ENCODE assay signal across 9 cellular contexts in the genomic region with DNA sequence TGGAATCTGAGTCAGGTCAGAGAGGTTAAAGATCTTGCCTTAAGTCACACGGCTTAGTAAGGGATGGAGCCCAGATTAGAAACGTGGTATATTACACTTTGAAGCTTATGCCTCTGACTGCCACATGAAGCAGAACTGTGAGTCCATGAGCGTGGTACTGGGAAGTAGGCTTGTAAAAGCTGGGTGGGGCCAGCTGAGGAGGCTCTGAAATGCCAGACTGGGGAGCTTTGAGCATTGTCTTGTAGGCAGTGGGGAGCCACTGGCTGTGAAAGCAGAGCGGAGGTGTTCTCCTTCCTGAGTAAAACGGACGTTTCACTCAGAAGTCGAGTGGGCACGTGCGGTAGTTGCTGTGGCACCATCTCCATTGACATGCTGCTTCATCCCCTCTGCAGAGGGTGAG.
DNase-seq lines count a peak whose midpoint lies in the region; ATAC-seq, FAIRE-seq and TF ChIP-seq lines count a peak whose summit lies in the region.
"Had no signal": no experiment of that assay in that cellular context is flagged by ENCODE, and none has a peak within 500 bp of the region (broad histone marks: within the 10 kb centered on the region; RNA-seq: fewer than 3 reads in every experiment).

No MANE protein-coding gene starts in this region.

- no peak for TF ChIP-seq EP300 in A549 (IDR thresholded peaks at IDR 0.05)

- no peaks in the 10 kb centered on the region for H3K36me3 ChIP-seq in OCI-LY1 (ENCODE audit: insufficient read depth, low read length)

- peak overlapping the region; percentile 84 to 90; a peak in 3 of 6 replicates for H3K27ac ChIP-seq in A549
- no peak overlapping the region for H3K27ac ChIP-seq in OCI-LY1 (ENCODE audit: low read depth, low read length, poor library complexity, severe bottlenecking)
- H3K27ac ChIP-seq: KMS-11 had no signal

- H3K9me2 ChIP-seq in OCI-LY1 (ENCODE audit: low read depth, low read length): no peaks in the 10 kb centered on the region

- H3K4me1 ChIP-seq in A549 (peaks cover 16% of the 10 kb centered on the region), OCI-LY1 (ENCODE audit: insufficient read depth, low read length, severe bottlenecking) (no peaks in the 10 kb centered on the region)

- no peak for TF ChIP-seq POLR2A in A549 (IDR thresholded peaks at IDR 0.05; ENCODE audit: low read length)

- no peaks in the 10 kb centered on the region for H4K20me1 ChIP-seq in OCI-LY1 (ENCODE audit: insufficient read depth, low read length)

- intact Hi-C loops in sciatic nerve (cut with DNase I): loop anchor here (5.0 kb wide), 1 partner anchor 1295 kb away; no protein-coding TSS in a partner anchor

- no peaks in the 10 kb centered on the region; the same call in 1 of the 2 replicates for H3K27me3 ChIP-seq in OCI-LY1 (ENCODE audit: insufficient read depth, low read length)

- no peak overlapping the region for H2AFZ ChIP-seq in OCI-LY1 (ENCODE audit: low read length)

- no peaks in the 10 kb centered on the region for H3F3A ChIP-seq in OCI-LY1 (ENCODE audit: insufficient read depth, low read length)

- 93% methylated on average over 9 of the region's 9 CpGs for WGBS in A549 (ENCODE audit: missing lambda C conversion rate)

- FAIRE-seq in A549 (lab: Jason Lieb, UNC): no peak

- POLR2A ChIA-PET in A549 (lab: Yijun Ruan, JAX): no interaction called here

- CTCF ChIA-PET in A549 (lab: Yijun Ruan, JAX): interaction anchor here (1.5 to 1.8 kb wide), 3 partner anchors 1291 to 1533 kb away, joined by 4 to 13 read pairs (median 7); partner anchors contain the start of gene PLPP3

- no peak overlapping the region for H3K9ac ChIP-seq in OCI-LY1 (ENCODE audit: low read length)
- H3K9ac ChIP-seq: KMS-11 had no signal

- DNase-seq in A549 (ENCODE audit: low read depth in 1 of 2, low spot score in 1 of 2) (no peak), cerebellar cortex (ENCODE audit: low spot score) (no peak), sciatic nerve (ENCODE audit: low spot score) (no peak)
- DNase-seq in stimulated activated CD4-positive, alpha-beta T cell treated with anti-CD3 and anti-CD28 coated beads, Interleukin-15, amount 100 ng/mL, for 24 hours: no peak

- H3K4me2 ChIP-seq in A549 (no peak overlapping the region), OCI-LY1 (ENCODE audit: low read length) (peak overlapping the region; percentile 45; the same call in 1 of the 2 replicates)
- H3K4me2 ChIP-seq: KMS-11 had no signal

- H3K9me3 ChIP-seq in A549: peaks cover 7% of the 10 kb centered on the region; the same call in 2 of the 3 replicates
- no peaks in the 10 kb centered on the region for H3K9me3 ChIP-seq in OCI-LY1 (ENCODE audit: low read length)

- ATAC-seq in A549 (no peak), GM19035 (IDR thresholded peaks at IDR 0.05; ENCODE audit: unreplicated experiment) (peak; percentile 51), HG02884 (IDR thresholded peaks at IDR 0.05; ENCODE audit: unreplicated experiment) (peak; percentile 44), GM18858 (IDR thresholded peaks at IDR 0.05; ENCODE audit: unreplicated experiment) (no peak), sciatic nerve (no peak)

- no peaks in the 10 kb centered on the region for H3K79me2 ChIP-seq in OCI-LY1 (ENCODE audit: insufficient read depth, low read length)

- no peak for TF ChIP-seq RAD21 in A549 (conservative IDR thresholded peaks at IDR 0.05 in 1 of 2, IDR thresholded peaks at IDR 0.05 in 1 of 2)

- no peak for TF ChIP-seq CTCF in A549 (IDR thresholded peaks at IDR 0.05)
- no peak for TF ChIP-seq CTCF in OCI-LY1 (IDR thresholded peaks at IDR 0.05; ENCODE audit: low read length)

- H3K4me3 ChIP-seq in A549: no peak overlapping the region
- peak overlapping the region; percentile 11 for H3K4me3 ChIP-seq in OCI-LY1 (ENCODE audit: low read depth, low read length, poor library complexity, severe bottlenecking)

TF ChIP-seq in A549, 52 proteins besides CTCF, POLR2A, EP300 and RAD21:
- no peak for TF ChIP-seq ESRRA (IDR thresholded peaks at IDR 0.05; ENCODE audit: borderline replicate concordance, low read length)
- TF ChIP-seq, protein P1, sequence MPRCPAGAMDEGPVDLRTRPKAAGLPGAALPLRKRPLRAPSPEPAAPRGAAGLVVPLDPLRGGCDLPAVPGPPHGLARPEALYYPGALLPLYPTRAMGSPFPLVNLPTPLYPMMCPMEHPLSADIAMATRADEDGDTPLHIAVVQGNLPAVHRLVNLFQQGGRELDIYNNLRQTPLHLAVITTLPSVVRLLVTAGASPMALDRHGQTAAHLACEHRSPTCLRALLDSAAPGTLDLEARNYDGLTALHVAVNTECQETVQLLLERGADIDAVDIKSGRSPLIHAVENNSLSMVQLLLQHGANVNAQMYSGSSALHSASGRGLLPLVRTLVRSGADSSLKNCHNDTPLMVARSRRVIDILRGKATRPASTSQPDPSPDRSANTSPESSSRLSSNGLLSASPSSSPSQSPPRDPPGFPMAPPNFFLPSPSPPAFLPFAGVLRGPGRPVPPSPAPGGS (IDR thresholded peaks at IDR 0.05): no peak
- no peak for TF ChIP-seq TFCP2L1 (CRISPR knock-in tag; IDR thresholded peaks at IDR 0.05)
TF ChIP-seq in A549: peak in this region for 0.

Comparison
In these comparisons a context has a peak if more than half of its experiments do, and no peak if none do; other contexts are left out.
1. ATAC-seq: peak in GM19035 (single experiment) and HG02884 (single experiment); none in A549 (0 of 2), GM18858 (single experiment) and sciatic nerve (single experiment).